ENCODE assay signal across 18 cellular contexts in the genomic region with DNA sequence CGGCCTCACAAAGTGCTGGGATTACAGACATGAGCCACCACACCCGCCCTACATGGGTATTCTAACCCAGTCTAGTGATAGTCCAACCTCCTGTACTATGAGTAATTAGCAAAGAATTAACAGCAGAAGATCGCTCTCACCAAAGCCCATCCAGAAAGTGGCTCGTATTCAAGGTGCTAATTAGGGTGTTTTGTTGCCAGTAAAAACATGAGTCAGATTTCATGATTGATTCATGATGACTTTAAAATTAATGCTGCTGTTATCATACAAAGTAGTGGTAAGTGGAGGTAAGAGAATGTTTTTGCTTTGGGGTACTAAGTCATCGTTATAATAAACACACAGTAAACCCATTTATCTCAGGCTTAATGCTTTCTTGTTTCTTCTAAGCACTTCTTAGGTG.
DNase-seq lines count a peak whose midpoint lies in the region; ATAC-seq, FAIRE-seq and TF ChIP-seq lines count a peak whose summit lies in the region.
"Had no signal": no experiment of that assay in that cellular context is flagged by ENCODE, and none has a peak within 500 bp of the region (broad histone marks: within the 10 kb centered on the region; RNA-seq: fewer than 3 reads in every experiment).

No MANE protein-coding gene starts in this region.

- no peaks in the 10 kb centered on the region for H3K36me3 ChIP-seq in breast epithelium
- H3K36me3 ChIP-seq in astrocyte (ENCODE audit: insufficient read depth, low read length) = no peaks in the 10 kb centered on the region
- H3K36me3 ChIP-seq: BLaER1 treated with 17β-estradiol and CSF1 and Interleukin-3, amounts not matched to agents 10 nM and 100 nM had no signal

- no peak overlapping the region for H2AFZ ChIP-seq in astrocyte (ENCODE audit: low read depth, low read length)

- DNase-seq in MCF 10A (ENCODE audit: unreplicated experiment) = peak; percentile 42
- DNase-seq in breast epithelium (ENCODE audit: low spot score in 2 of 2) = no peak
- peak; percentile 27 for DNase-seq in astrocyte (ENCODE audit: low read depth)
- peak; percentile 25 for DNase-seq in retinal pigment epithelial cell (ENCODE audit: low read depth)
- DNase-seq in activated CD4-positive, alpha-beta T cell treated with anti-CD3 and anti-CD28 coated beads, Interleukin-2, amount 10 ng/mL, durations not matched to agents 7 days and 5 days = no peak
- no peak for DNase-seq in GM20000 (ENCODE audit: low spot score)
- DNase-seq in stimulated activated CD4-positive, alpha-beta T cell treated with anti-CD3 and anti-CD28 coated beads, Interleukin-15, amount 100 ng/mL, for 24 hours = no peak
- DNase-seq: ACHN; CD4-positive, CD25-positive, alpha-beta regulatory T cell; DMS79 treated with DMSO at 0.1 percent for 48 hours; GDM1; HCEC 1CT; IMR-90 had no signal

- H3K9me3 ChIP-seq in breast epithelium (no peaks in the 10 kb centered on the region), astrocyte (ENCODE audit: insufficient read depth, low read depth, low read length) (no peaks in the 10 kb centered on the region)

- H3K27me3 Mint-ChIP-seq in MCF 10A (ENCODE audit: insufficient read depth, unreplicated experiment) (no peaks in the 10 kb centered on the region), astrocyte (ENCODE audit: low read depth, unreplicated experiment) (no peaks in the 10 kb centered on the region)
- H3K27me3 Mint-ChIP-seq in activated CD4-positive, alpha-beta T cell treated with anti-CD3 and anti-CD28 coated beads, Interleukin-2, amount 10 ng/mL, durations not matched to agents 7 days and 5 days = no peaks in the 10 kb centered on the region
- H3K27me3 Mint-ChIP-seq: CD4-positive, CD25-positive, alpha-beta regulatory T cell had no signal

- no peaks in the 10 kb centered on the region for H3K4me1 ChIP-seq in breast epithelium
- H3K4me1 ChIP-seq in astrocyte (ENCODE audit: insufficient read depth, low read length) = peaks cover 3% of the 10 kb centered on the region
- H3K4me1 ChIP-seq: BLaER1 treated with 17β-estradiol and CSF1 and Interleukin-3, amounts not matched to agents 10 nM and 100 nM had no signal

- no peaks in the 10 kb centered on the region for H4K20me1 ChIP-seq in astrocyte (ENCODE audit: insufficient read depth, low read length)
- H4K20me1 ChIP-seq: BLaER1 treated with 17β-estradiol and CSF1 and Interleukin-3, amounts not matched to agents 10 nM and 100 nM had no signal

- no peak for FAIRE-seq in astrocyte (lab: Jason Lieb, UNC)
- FAIRE-seq: GM12892, GM19239, H1 had no signal

- no TSS peak for BruUV-seq in MCF 10A (replicated peaks; lab: Mats Ljungman, UMichigan)

- H3K4me3 ChIP-seq in breast epithelium (no peak overlapping the region), astrocyte (ENCODE audit: insufficient read depth, low read depth, low read length) (no peak overlapping the region), retinal pigment epithelial cell (ENCODE audit: low read length) (no peak overlapping the region)
- H3K4me3 ChIP-seq: BLaER1 treated with 17β-estradiol and CSF1 and Interleukin-3, amounts not matched to agents 10 nM and 100 nM had no signal

- H3K4me1 Mint-ChIP-seq in MCF 10A (ENCODE audit: insufficient read depth, unreplicated experiment) = peaks cover 16% of the 10 kb centered on the region
- H3K4me1 Mint-ChIP-seq in astrocyte (ENCODE audit: low read depth, unreplicated experiment) = peaks cover 1% of the 10 kb centered on the region
- no peaks in the 10 kb centered on the region for H3K4me1 Mint-ChIP-seq in activated CD4-positive, alpha-beta T cell treated with anti-CD3 and anti-CD28 coated beads, Interleukin-2, amount 10 ng/mL, durations not matched to agents 7 days and 5 days
- H3K4me1 Mint-ChIP-seq: CD4-positive, CD25-positive, alpha-beta regulatory T cell had no signal

- no peak overlapping the region for H3K4me2 ChIP-seq in astrocyte (ENCODE audit: low read length)
- H3K4me2 ChIP-seq: BLaER1 treated with 17β-estradiol and CSF1 and Interleukin-3, amounts not matched to agents 10 nM and 100 nM had no signal

- no peaks in the 10 kb centered on the region for H3K79me2 ChIP-seq in astrocyte (ENCODE audit: insufficient read depth, low read length)

- TF ChIP-seq CTCF in MCF 10A (IDR thresholded peaks at IDR 0.05; ENCODE audit: unreplicated experiment) (no peak), breast epithelium (IDR thresholded peaks at IDR 0.05) (no peak), astrocyte (IDR thresholded peaks at IDR 0.05; ENCODE audit: insufficient read depth, low read depth, low read length) (no peak), retinal pigment epithelial cell (conservative IDR thresholded peaks at IDR 0.05; ENCODE audit: low read depth, low read length) (no peak), GM20000 (IDR thresholded peaks at IDR 0.05; ENCODE audit: extremely low read depth, missing control alignments) (no peak)

- H3K27me3 ChIP-seq in breast epithelium (no peaks in the 10 kb centered on the region), astrocyte (ENCODE audit: insufficient read depth, low read length) (no peaks in the 10 kb centered on the region)
- H3K27me3 ChIP-seq: BLaER1 treated with 17β-estradiol and CSF1 and Interleukin-3, amounts not matched to agents 10 nM and 100 nM had no signal

- TF ChIP-seq POLR2A in breast epithelium (IDR thresholded peaks at IDR 0.05) = no peak

- H3K27ac Mint-ChIP-seq in MCF 10A (ENCODE audit: low read depth, unreplicated experiment) (peak overlapping the region; percentile 74), astrocyte (ENCODE audit: unreplicated experiment) (no peak overlapping the region)
- no peak overlapping the region for H3K27ac Mint-ChIP-seq in activated CD4-positive, alpha-beta T cell treated with anti-CD3 and anti-CD28 coated beads, Interleukin-2, amount 10 ng/mL, durations not matched to agents 7 days and 5 days
- H3K27ac Mint-ChIP-seq: CD4-positive, CD25-positive, alpha-beta regulatory T cell had no signal

- intact Hi-C loops in MCF 10A (cut with micrococcal nuclease) (no loop called here), breast epithelium (cut with DNase I; ENCODE audit: low total_unique reads) (no loop called here)

- no peaks in the 10 kb centered on the region for H3K36me3 Mint-ChIP-seq in MCF 10A (ENCODE audit: insufficient read depth, unreplicated experiment)
- no peaks in the 10 kb centered on the region for H3K36me3 Mint-ChIP-seq in astrocyte (ENCODE audit: low read depth, unreplicated experiment)
- no peaks in the 10 kb centered on the region for H3K36me3 Mint-ChIP-seq in activated CD4-positive, alpha-beta T cell treated with anti-CD3 and anti-CD28 coated beads, Interleukin-2, amount 10 ng/mL, durations not matched to agents 7 days and 5 days (ENCODE audit: low read depth)

- ATAC-seq in esophagus mucosa = peak; percentile 92

- POLR2A ChIA-PET in MCF 10A (lab: Yijun Ruan, JAX) = no interaction called here
- POLR2A ChIA-PET in activated CD4-positive, alpha-beta T cell treated with anti-CD3 and anti-CD28 coated beads, Interleukin-2, amount 10 ng/mL, durations not matched to agents 7 days and 5 days (lab: Charles Lee) = no interaction called here

- no peak overlapping the region for H3K27ac ChIP-seq in breast epithelium
- no peak overlapping the region for H3K27ac ChIP-seq in astrocyte (ENCODE audit: low read depth, low read length)
- H3K27ac ChIP-seq: BLaER1 treated with 17β-estradiol and CSF1 and Interleukin-3, amounts not matched to agents 10 nM and 100 nM had no signal

- no peak overlapping the region for H3K9ac ChIP-seq in astrocyte (ENCODE audit: low read length)
- H3K9ac ChIP-seq: BLaER1 treated with 17β-estradiol and CSF1 and Interleukin-3, amounts not matched to agents 10 nM and 100 nM had no signal

- H3K9me3 Mint-ChIP-seq in MCF 10A (ENCODE audit: unreplicated experiment) (no peaks in the 10 kb centered on the region), astrocyte (ENCODE audit: unreplicated experiment) (no peaks in the 10 kb centered on the region)
- H3K9me3 Mint-ChIP-seq in activated CD4-positive, alpha-beta T cell treated with anti-CD3 and anti-CD28 coated beads, Interleukin-2, amount 10 ng/mL, durations not matched to agents 7 days and 5 days = no peaks in the 10 kb centered on the region

- CTCF ChIA-PET in MCF 10A (lab: Yijun Ruan, JAX) = interaction anchor here (0.6 kb wide), 1 partner anchor 542 kb away, joined by 3 read pairs; no protein-coding TSS in a partner anchor
- CTCF ChIA-PET in activated CD4-positive, alpha-beta T cell treated with anti-CD3 and anti-CD28 coated beads, Interleukin-2, amount 10 ng/mL, durations not matched to agents 7 days and 5 days (lab: Charles Lee) = interaction anchor here (0.8 kb wide), 1 partner anchor 13 kb away, joined by 4 read pairs; no protein-coding TSS in a partner anchor

- H3K4me3 Mint-ChIP-seq in MCF 10A (ENCODE audit: unreplicated experiment) (no peak overlapping the region), astrocyte (ENCODE audit: unreplicated experiment) (no peak overlapping the region)
- no peak overlapping the region for H3K4me3 Mint-ChIP-seq in activated CD4-positive, alpha-beta T cell treated with anti-CD3 and anti-CD28 coated beads, Interleukin-2, amount 10 ng/mL, durations not matched to agents 7 days and 5 days
- H3K4me3 Mint-ChIP-seq: CD4-positive, CD25-positive, alpha-beta regulatory T cell had no signal

Comparison
In these comparisons a context has a peak if more than half of its experiments do, and no peak if none do; other contexts are left out.
1. DNase-seq: peak in MCF 10A (single experiment), astrocyte (single experiment) and retinal pigment epithelial cell (single experiment); none in breast epithelium (0 of 2), activated CD4-positive, alpha-beta T cell treated with anti-CD3 and anti-CD28 coated beads, Interleukin-2, amount 10 ng/mL, durations not matched to agents 7 days and 5 days (single experiment), GM20000 (single experiment) and stimulated activated CD4-positive, alpha-beta T cell treated with anti-CD3 and anti-CD28 coated beads, Interleukin-15, amount 100 ng/mL, for 24 hours (single experiment).